ENCODE assay signal across 8 cellular contexts in genomic region chr5:137754961-137755762, GRCh38. TPM values are rescaled to one million over a fixed set of nuclear protein-coding genes. Genes with fewer than 3 reads are reported as not detected.
DNase-seq lines count a peak whose midpoint lies in the region; ATAC-seq, FAIRE-seq and TF ChIP-seq lines count a peak whose summit lies in the region.

No MANE protein-coding gene starts in this region.

- peak overlapping the region; percentile 96 to 100 (median 99) for H3K4me3 Mint-ChIP-seq in naive thymus-derived CD8-positive, alpha-beta T cell

- no peak for FAIRE-seq in A549 (lab: Jason Lieb, UNC)

- 0 out of 3 replicates have a peak, but pooled peaks cover 2% of the 10 kb centered on the region for H3K9me3 ChIP-seq in A549
- H3K9me3 ChIP-seq in effector memory CD4-positive, alpha-beta T cell (ENCODE audit: control insufficient read depth, low read length): no peaks in the 10 kb centered on the region

- H3K4me3 ChIP-seq in A549: peak overlapping the region; percentile 78
- H3K4me3 ChIP-seq in effector memory CD4-positive, alpha-beta T cell (ENCODE audit: insufficient read depth, low read depth, low read length, poor library complexity, severe bottlenecking): peak overlapping the region; percentile 91

- H3K4me1 ChIP-seq in A549: peaks cover 37% of the 10 kb centered on the region
- H3K4me1 ChIP-seq in effector memory CD4-positive, alpha-beta T cell (ENCODE audit: control insufficient read depth, insufficient read depth, low read length, poor library complexity, severe bottlenecking): peaks cover 15% of the 10 kb centered on the region

- no peaks in the 10 kb centered on the region for H3K27me3 ChIP-seq in effector memory CD4-positive, alpha-beta T cell (replicated peaks; ENCODE audit: control insufficient read depth, insufficient read depth, low read length, poor library complexity, severe bottlenecking)

- peak overlapping the region; percentile 100 for H3K27ac Mint-ChIP-seq in naive thymus-derived CD8-positive, alpha-beta T cell

- no peak for TF ChIP-seq RAD21 in A549 (conservative IDR thresholded peaks at IDR 0.05 in 1 of 2, IDR thresholded peaks at IDR 0.05 in 1 of 2)

- H3K36me3 ChIP-seq in effector memory CD4-positive, alpha-beta T cell (ENCODE audit: control insufficient read depth, insufficient read depth, low read length): peaks cover 5% of the 10 kb centered on the region

- TF ChIP-seq POLR2A in A549 (IDR thresholded peaks at IDR 0.05; ENCODE audit: low read length): no peak

- in situ Hi-C loops in GM13977 (cut with MboI; ENCODE audit: low pct_unique_long_range_greater_than_20kb, low sequenced_read_pairs, unreplicated experiment): no loop called here

- POLR2A ChIA-PET in A549 (lab: Yijun Ruan, JAX): interaction anchor here (0.5 to 1.4 kb wide), 6 partner anchors 46 to 278 kb away, joined by 3 to 11 read pairs (median 3); partner anchors contain the start of gene FAM13B
- POLR2A ChIA-PET in naive thymus-derived CD8-positive, alpha-beta T cell (lab: Charles Lee): interaction anchor here (0.6 to 5.1 kb wide), 12 partner anchors 13 to 318 kb away, joined by 3 to 88 read pairs (median 4); partner anchors contain the start of gene KLHL3

- CTCF ChIA-PET in A549 (lab: Yijun Ruan, JAX): interaction anchor here (0.6 to 3.0 kb wide), 4 partner anchors 9 to 418 kb away, joined by 3 to 12 read pairs (median 4); no protein-coding TSS in a partner anchor

- TF ChIP-seq EP300 in A549 (IDR thresholded peaks at IDR 0.05): no peak

- H3K9me3 Mint-ChIP-seq in naive thymus-derived CD8-positive, alpha-beta T cell: no peaks in the 10 kb centered on the region

- 48% methylated on average over 27 of the region's 36 CpGs for WGBS in A549 (ENCODE audit: missing lambda C conversion rate)

- peak overlapping the region; percentile 92 to 97 for H3K27ac ChIP-seq in A549
- peak overlapping the region; percentile 100 for H3K27ac ChIP-seq in effector memory CD4-positive, alpha-beta T cell (ENCODE audit: insufficient read depth, low read length, poor library complexity, severe bottlenecking)

- TF ChIP-seq CTCF in A549 (IDR thresholded peaks at IDR 0.05): no peak
- no peak for TF ChIP-seq CTCF in GM13977 (IDR thresholded peaks at IDR 0.05; ENCODE audit: extremely low read depth, insufficient read depth, missing control alignments)

- H3K4me1 Mint-ChIP-seq in naive thymus-derived CD8-positive, alpha-beta T cell: peaks cover 16 to 31% (median 26%) of the 10 kb centered on the region in 4 donors

- DNase-seq in A549 (ENCODE audit: low read depth in 1 of 2, low spot score in 1 of 2) (no peak), MV-4-11 (lab: John Stamatoyannopoulos, UW) (peak; percentile 60), DMS153 (lab: John Stamatoyannopoulos, UW) (no peak), GM13977 (ENCODE audit: low spot score) (no peak)
- DNase-seq in effector memory CD4-positive, alpha-beta T cell: no peak
- DNase-seq in naive thymus-derived CD8-positive, alpha-beta T cell: no peak

- peak overlapping the region; percentile 78 for H3K4me2 ChIP-seq in A549

- ATAC-seq in A549 (peak; percentile 62 to 67), GM19395 (IDR thresholded peaks at IDR 0.05; ENCODE audit: unreplicated experiment) (peak; percentile 19), HG03457 (IDR thresholded peaks at IDR 0.05; ENCODE audit: unreplicated experiment) (no peak)
- ATAC-seq in naive thymus-derived CD8-positive, alpha-beta T cell: peak; percentile 26 to 39

- no peaks in the 10 kb centered on the region for H3K27me3 Mint-ChIP-seq in naive thymus-derived CD8-positive, alpha-beta T cell

- peaks cover 0 to 24% (median 0%) of the 10 kb centered on the region in 3 donors for H3K36me3 Mint-ChIP-seq in naive thymus-derived CD8-positive, alpha-beta T cell

TF ChIP-seq in A549, 52 proteins besides CTCF, POLR2A, EP300 and RAD21:
- peak in 1 of 2 experiments; percentile 49; a peak in 1 of 5 replicates for TF ChIP-seq JUN (IDR thresholded peaks at IDR 0.05)
- TF ChIP-seq PHF8 (IDR thresholded peaks at IDR 0.05; ENCODE audit: borderline replicate concordance, low read depth): peak; percentile 12
- 0 out of 2 replicates have a peak, but pooled peaks have one; percentile 9 for TF ChIP-seq FOSB (CRISPR knock-in tag; IDR thresholded peaks at IDR 0.05)
- peak; percentile 64; the same call in 1 of the 2 replicates for TF ChIP-seq HOXB13 (CRISPR knock-in tag; IDR thresholded peaks at IDR 0.05; ENCODE audit: low read depth)
- TF ChIP-seq KDM1A (IDR thresholded peaks at IDR 0.05; ENCODE audit: low read depth): no peak
- TF ChIP-seq ATOH8 (CRISPR knock-in tag; IDR thresholded peaks at IDR 0.05; ENCODE audit: low read depth): peak; percentile 44; the same call in 1 of the 2 replicates
- TF ChIP-seq E2F6 (IDR thresholded peaks at IDR 0.05; ENCODE audit: borderline replicate concordance, low read depth): peak; percentile 89
- peak; percentile 75; the same call in 1 of the 2 replicates for TF ChIP-seq FOXS1 (CRISPR knock-in tag; IDR thresholded peaks at IDR 0.05)
- TF ChIP-seq SREBF2 (IDR thresholded peaks at IDR 0.05): no peak
- TF ChIP-seq HMGXB4 (CRISPR knock-in tag; IDR thresholded peaks at IDR 0.05; ENCODE audit: borderline replicate concordance): peak; percentile 53; the same call in 1 of the 2 replicates
- TF ChIP-seq HOXB5 (CRISPR knock-in tag; IDR thresholded peaks at IDR 0.05): no peak; the same call in 1 of the 2 replicates
- peak; percentile 90 for TF ChIP-seq MAX (IDR thresholded peaks at IDR 0.05)
- no peak for TF ChIP-seq TFCP2L1 (CRISPR knock-in tag; IDR thresholded peaks at IDR 0.05)
- 0 out of 3 replicates have a peak, but pooled peaks have one; percentile 21 for TF ChIP-seq BCL3 (IDR thresholded peaks at IDR 0.05)
- no peak for TF ChIP-seq MYC (IDR thresholded peaks at IDR 0.05; ENCODE audit: borderline replicate concordance, low read length)

RNA-seq across cellular contexts. Expression of gene HNRNPA0, which starts 1.0 kb away (rescaled TPM):
- 13.6 and 17.0 TPM in 2 replicates for polyA plus RNA-seq in A549 (2011; rRNA removed)
- 35.2 and 44.1 TPM in 2 replicates for polyA plus RNA-seq in A549 (2012; cell fraction: cytosol; rRNA removed)
- polyA plus RNA-seq in A549 (2012; cell fraction: nucleus; rRNA removed): 26.5 and 28.9 TPM in 2 replicates
- polyA plus RNA-seq in A549 (2017; fragmentation: RNase III; extraction: RNeasy Plus Mini Kit Qiagen cat#74134 plus additional on column Dnase treatment): 47.9 to 51.2 TPM (median 49.4 TPM) in 3 replicates
- polyA minus RNA-seq in A549 (2011; rRNA and poly(A)+ RNA removed): 5.5 and 6.1 TPM in 2 replicates
- 10 to 100 TPM; 34.0 to 34.6 TPM for total RNA-seq in naive thymus-derived CD8-positive, alpha-beta T cell
- polyA plus RNA-seq in naive thymus-derived CD8-positive, alpha-beta T cell: 10 to 100 TPM; 16.1 to 17.9 (median 16.5) TPM

RNA-seq across cellular contexts. Expression of gene KLHL3, which starts 19.3 kb away (rescaled TPM):
- 1.1 and 1.4 TPM in 2 replicates for polyA plus RNA-seq in A549 (2011; rRNA removed)
- polyA plus RNA-seq in A549 (2012; cell fraction: cytosol; rRNA removed): 0.33 and 0.67 TPM in 2 replicates
- 1.9 and 2.7 TPM in 2 replicates for polyA plus RNA-seq in A549 (2012; cell fraction: nucleus; rRNA removed)
- polyA plus RNA-seq in A549 (2017; fragmentation: RNase III; extraction: RNeasy Plus Mini Kit Qiagen cat#74134 plus additional on column Dnase treatment): 0.31 to 0.46 TPM (median 0.35 TPM) in 3 replicates
- polyA minus RNA-seq in A549 (2011; rRNA and poly(A)+ RNA removed): 7.8 and 13.3 TPM in 2 replicates
- total RNA-seq in naive thymus-derived CD8-positive, alpha-beta T cell: 10 to 100 TPM; 36.2 to 37.2 TPM
- polyA plus RNA-seq in naive thymus-derived CD8-positive, alpha-beta T cell: 1 to 10 TPM; 2.7 to 8.1 (median 4.5) TPM
